In the genomic region with DNA sequence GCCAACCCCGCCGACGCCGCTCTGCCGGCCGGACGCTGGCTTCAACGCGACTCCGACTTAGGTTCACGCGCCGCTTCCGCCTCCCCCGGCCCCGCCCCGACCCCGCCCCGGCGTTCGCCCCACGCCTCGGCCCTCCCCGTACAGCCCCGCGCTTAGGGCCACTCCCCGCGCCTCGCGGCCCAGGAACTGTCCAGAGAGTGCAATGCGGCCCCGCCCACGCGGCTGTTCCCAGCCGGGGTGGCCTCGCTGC, we compare ENCODE assay signal across 8 cellular contexts. TPM values are rescaled to one million over a fixed set of nuclear protein-coding genes. Genes with fewer than 3 reads are reported as not detected.
A peak's percentile ranks its signal among the peaks of the same experiment; 100 is the strongest.
DNase-seq lines count a peak whose midpoint lies in the region; ATAC-seq and TF ChIP-seq lines count a peak whose summit lies in the region.

Gene UBP1, minus strand, starts transcription at position 78 of the 250 bp plus-strand sequence. CDS start 557 bp downstream, outside the sequence.

- TF ChIP-seq EP300 in gastroesophageal sphincter (IDR thresholded peaks at IDR 0.05), result no peak

- H3K9ac ChIP-seq in trophoblast cell (ENCODE audit: low read length), result peak within 1 kb of the TSS; percentile 94

- H3K4me3 Mint-ChIP-seq in activated CD4-positive, alpha-beta T cell treated with anti-CD3 and anti-CD28 coated beads, Interleukin-2, amount 10 ng/mL, durations not matched to agents 24 days and 14 days, result peak within 1 kb of the TSS; percentile 98

- ATAC-seq in gastroesophageal sphincter, result peak; percentile 94
- no peak for ATAC-seq in GM21423 (IDR thresholded peaks at IDR 0.05; ENCODE audit: unreplicated experiment)
- no peak for ATAC-seq in HG03378 (IDR thresholded peaks at IDR 0.05; ENCODE audit: unreplicated experiment)

- H3K27me3 Mint-ChIP-seq in activated CD4-positive, alpha-beta T cell treated with anti-CD3 and anti-CD28 coated beads, Interleukin-2, amount 10 ng/mL, durations not matched to agents 24 days and 14 days, result no peaks in the 10 kb centered on the region

- intact Hi-C loops in activated CD4-positive, alpha-beta T cell treated with anti-CD3 and anti-CD28 coated beads, Interleukin-2, amount 10 ng/mL, durations not matched to agents 24 days and 14 days (cut with micrococcal nuclease), result loop anchor here (1.0 to 5.0 kb wide), 6 partner anchors 278 to 1333 kb away; partner anchors contain the start of genes CLASP2, CNOT10, DYNC1LI1 and GLB1

- peaks cover 20% of the 10 kb centered on the region for H3K79me2 ChIP-seq in trophoblast cell (ENCODE audit: control insufficient read depth, insufficient read depth, low read length, poor library complexity)

- H3K27me3 ChIP-seq in gastroesophageal sphincter, result no peaks in the 10 kb centered on the region
- no peaks in the 10 kb centered on the region for H3K27me3 ChIP-seq in trophoblast cell (ENCODE audit: insufficient read depth, low read length)

- peak within 1 kb of the TSS; percentile 95 for H2BK120ac ChIP-seq in trophoblast cell (ENCODE audit: insufficient read depth, low read length, poor library complexity)

- H3K36me3 ChIP-seq in gastroesophageal sphincter, result no peaks in the 10 kb centered on the region
- no peaks in the 10 kb centered on the region for H3K36me3 ChIP-seq in trophoblast cell (ENCODE audit: control insufficient read depth in 1 of 2, insufficient read depth in 2 of 2, low read length in 2 of 2)

- H3K4me3 ChIP-seq in gastroesophageal sphincter, result peak within 1 kb of the TSS; percentile 87 to 94
- H3K4me3 ChIP-seq in trophoblast cell (ENCODE audit: low read depth, low read length), result peak within 1 kb of the TSS; percentile 93

- DNase-seq in activated CD4-positive, alpha-beta T cell treated with anti-CD3 and anti-CD28 coated beads, Interleukin-2, amount 10 ng/mL, durations not matched to agents 24 days and 14 days, result no peak
- DNase-seq in activated CD4-positive, alpha-beta T cell treated with anti-CD3 and anti-CD28 coated beads for 4 hours, result no peak
- DNase-seq in activated CD8-positive, alpha-beta memory T cell treated with anti-CD3 and anti-CD28 coated beads, Interleukin-2, amount 50 U/mL, for 4 hours, result peak; percentile 93
- no peak for DNase-seq in trophoblast cell
- no peak for DNase-seq in NCI-H1694 (lab: John Stamatoyannopoulos, UW)

- no peak for TF ChIP-seq CTCF in gastroesophageal sphincter (IDR thresholded peaks at IDR 0.05)

- peak within 1 kb of the TSS; percentile 98 for H3K4ac ChIP-seq in trophoblast cell (ENCODE audit: low read depth, low read length)

- H4K91ac ChIP-seq in trophoblast cell (ENCODE audit: low read depth, low read length), result peak within 1 kb of the TSS; percentile 90

- H2AFZ ChIP-seq in trophoblast cell (ENCODE audit: insufficient read depth, low read length, poor library complexity), result peak within 1 kb of the TSS; percentile 99

- H3K4me2 ChIP-seq in trophoblast cell (ENCODE audit: low read length), result peak within 1 kb of the TSS; percentile 96

- H3K4me1 ChIP-seq in gastroesophageal sphincter (peaks cover 3 to 50% (median 22%) of the 10 kb centered on the region in 3 donors), trophoblast cell (ENCODE audit: control insufficient read depth in 1 of 2, insufficient read depth in 2 of 2, low read length in 2 of 2) (peaks cover 0 to 7% of the 10 kb centered on the region in 2 experiments)

- H3K79me1 ChIP-seq in trophoblast cell (ENCODE audit: low read length), result peaks cover 16% of the 10 kb centered on the region

- H2BK12ac ChIP-seq in trophoblast cell (ENCODE audit: low read length), result no peak within 1 kb of the TSS

- H3K27ac Mint-ChIP-seq in activated CD4-positive, alpha-beta T cell treated with anti-CD3 and anti-CD28 coated beads, Interleukin-2, amount 10 ng/mL, durations not matched to agents 24 days and 14 days, result peak within 1 kb of the TSS; percentile 100

- peaks cover 38% of the 10 kb centered on the region for H3K4me1 Mint-ChIP-seq in activated CD4-positive, alpha-beta T cell treated with anti-CD3 and anti-CD28 coated beads, Interleukin-2, amount 10 ng/mL, durations not matched to agents 24 days and 14 days

- H3K18ac ChIP-seq in trophoblast cell (ENCODE audit: low read length), result peak within 1 kb of the TSS; percentile 88

- peak within 1 kb of the TSS; percentile 96 to 99 (median 98) for H3K27ac ChIP-seq in gastroesophageal sphincter
- peak within 1 kb of the TSS; percentile 94 for H3K27ac ChIP-seq in trophoblast cell (ENCODE audit: low read depth, low read length)

- peak within 1 kb of the TSS; percentile 99 for H3K14ac ChIP-seq in trophoblast cell (ENCODE audit: low read length)

- H3K9me3 Mint-ChIP-seq in activated CD4-positive, alpha-beta T cell treated with anti-CD3 and anti-CD28 coated beads, Interleukin-2, amount 10 ng/mL, durations not matched to agents 24 days and 14 days, result no peaks in the 10 kb centered on the region

- peaks cover 5% of the 10 kb centered on the region for H3K36me3 Mint-ChIP-seq in activated CD4-positive, alpha-beta T cell treated with anti-CD3 and anti-CD28 coated beads, Interleukin-2, amount 10 ng/mL, durations not matched to agents 24 days and 14 days (ENCODE audit: low read depth)

- H4K12ac ChIP-seq in trophoblast cell (ENCODE audit: low read depth, low read length), result peak within 1 kb of the TSS; percentile 93

- no peaks in the 10 kb centered on the region for H3K9me3 ChIP-seq in gastroesophageal sphincter
- H3K9me3 ChIP-seq in trophoblast cell (ENCODE audit: insufficient read depth, low read depth, low read length), result no peaks in the 10 kb centered on the region

- H3K23ac ChIP-seq in trophoblast cell (ENCODE audit: low read length), result peak within 1 kb of the TSS; percentile 7

- no peak for TF ChIP-seq POLR2A in gastroesophageal sphincter (IDR thresholded peaks at IDR 0.05)

- WGBS in gastroesophageal sphincter (ENCODE audit: low coverage in 1 of 2), 2 donors, result no CpG with 5 or more reads among the region's 36 CpGs
- WGBS in trophoblast cell (ENCODE audit: extremely low coverage, insufficient coverage, insufficient read length), result no CpG with 5 or more reads among the region's 36 CpGs

- peak within 1 kb of the TSS; percentile 90 for H2AK5ac ChIP-seq in trophoblast cell (ENCODE audit: low read length)

- H2BK5ac ChIP-seq in trophoblast cell (ENCODE audit: low read depth, low read length, poor library complexity), result peak within 1 kb of the TSS; percentile 96

- peak within 1 kb of the TSS; percentile 97 for H4K8ac ChIP-seq in trophoblast cell (ENCODE audit: low read depth, low read length)

RNA-seq across cellular contexts. Expression of gene UBP1, which starts in this region (rescaled TPM):
- total RNA-seq in activated CD4-positive, alpha-beta T cell treated with anti-CD3 and anti-CD28 coated beads, Interleukin-2, amount 10 ng/mL, durations not matched to agents 24 days and 14 days, result 72.1 and 74.1 TPM in 2 replicates
- total RNA-seq in gastroesophageal sphincter, result 10 to 100 TPM; 73.6 to 95.2 (median 80.6) TPM
- polyA plus RNA-seq in trophoblast cell (2013), result 58.8 and 62.1 TPM in 2 replicates
